Comparison of ENCODE assay signal across 8 cellular contexts in genomic region chr3:184514151-184514490, GRCh38. TPM values are rescaled to one million over a fixed set of nuclear protein-coding genes. Genes with fewer than 3 reads are reported as not detected.
A peak's percentile ranks its signal among the peaks of the same experiment; 100 is the strongest.
DNase-seq lines count a peak whose midpoint lies in the region; ATAC-seq and TF ChIP-seq lines count a peak whose summit lies in the region.

No MANE protein-coding gene starts in this region.

- peak overlapping the region; percentile 85 for H2AFZ ChIP-seq in parathyroid adenoma

- H3K9me3 ChIP-seq in esophagus squamous epithelium, result peaks cover 0 to 5% (median 0%) of the 10 kb centered on the region in 3 donors
- H3K9me3 ChIP-seq in parathyroid adenoma (ENCODE audit: control insufficient read depth, low read length), result no peaks in the 10 kb centered on the region

- H3K4me3 ChIP-seq in esophagus squamous epithelium (peak overlapping the region in 3 of 4 donors; percentile 46 to 66 (median 48)), parathyroid adenoma (ENCODE audit: low read depth, low read length) (no peak overlapping the region)

- no peak for TF ChIP-seq POLR2A in esophagus squamous epithelium (IDR thresholded peaks at IDR 0.05)

- DNase-seq in DMS114 treated with DMSO at 0.1 percent for 48 hours (lab: John Stamatoyannopoulos, UW; ENCODE audit: unreplicated experiment) (peak; percentile 50), MV-4-11 (lab: John Stamatoyannopoulos, UW) (peak; percentile 28), esophagus squamous epithelium (lab: John Stamatoyannopoulos, UW) (no peak), NCI-H2107 (lab: John Stamatoyannopoulos, UW) (no peak), T-helper 9 cell (no peak)

- intact Hi-C loops in esophagus squamous epithelium (cut with DNase I), result loop anchor here (10.0 kb wide), 3 partner anchors 49 to 139 kb away; partner anchors contain the start of gene THPO

- H3K27me3 ChIP-seq in esophagus squamous epithelium (peaks cover 0 to 76% (median 3%) of the 10 kb centered on the region in 4 donors), parathyroid adenoma (ENCODE audit: control insufficient read depth, insufficient read depth, low read length) (no peaks in the 10 kb centered on the region)

- ATAC-seq in HG03378 (IDR thresholded peaks at IDR 0.05; ENCODE audit: unreplicated experiment) (no peak), GM21447 (IDR thresholded peaks at IDR 0.05; ENCODE audit: unreplicated experiment) (no peak)

- H3K36me3 ChIP-seq in esophagus squamous epithelium, result no peaks in the 10 kb centered on the region
- no peaks in the 10 kb centered on the region for H3K36me3 ChIP-seq in parathyroid adenoma (ENCODE audit: control insufficient read depth, insufficient read depth, low read length)

- H3K4me1 ChIP-seq in esophagus squamous epithelium (peaks cover 9 to 12% (median 11%) of the 10 kb centered on the region in 3 donors), parathyroid adenoma (no peaks in the 10 kb centered on the region)

- TF ChIP-seq CTCF in esophagus squamous epithelium (IDR thresholded peaks at IDR 0.05), result no peak
- TF ChIP-seq CTCF in parathyroid adenoma (IDR thresholded peaks at IDR 0.05), result no peak

- 27 to 39% methylated on average over 9 to 10 of the region's 10 CpGs for WGBS in esophagus squamous epithelium, 2 donors

- H3K27ac ChIP-seq in esophagus squamous epithelium (peak overlapping the region in 2 of 4 donors; percentile 36 to 42), parathyroid adenoma (no peak overlapping the region)

- H3K79me2 ChIP-seq in parathyroid adenoma, result no peaks in the 10 kb centered on the region

- H3K4me2 ChIP-seq in parathyroid adenoma (ENCODE audit: low read length), result peak overlapping the region; percentile 75

- H3K9ac ChIP-seq in parathyroid adenoma, result no peak overlapping the region

RNA-seq across cellular contexts. Expression of gene EPHB3, which starts 47.5 kb away (rescaled TPM):
- total RNA-seq in esophagus squamous epithelium, result 10 to 100 TPM; 14.7 to 58.1 (median 33.1) TPM

Comparison
In these comparisons a context has a peak if more than half of its experiments do, and no peak if none do; other contexts are left out.
1. DNase-seq: peak in DMS114 treated with DMSO at 0.1 percent for 48 hours (single experiment) and MV-4-11 (single experiment); none in esophagus squamous epithelium (single experiment), NCI-H2107 (single experiment) and T-helper 9 cell (single experiment).